ENCODE assay signal across 10 cellular contexts in genomic region chr12:67394600-67394999, GRCh38.
DNase-seq lines count a peak whose midpoint lies in the region; ATAC-seq and TF ChIP-seq lines count a peak whose summit lies in the region.
"Had no signal": no experiment of that assay in that cellular context is flagged by ENCODE, and none has a peak within 500 bp of the region (broad histone marks: within the 10 kb centered on the region; RNA-seq: fewer than 3 reads in every experiment).

No MANE protein-coding gene starts in this region.

- H3K4me3 Mint-ChIP-seq in endothelial cell (ENCODE audit: unreplicated experiment): no peak overlapping the region
- H3K4me3 Mint-ChIP-seq: neural crest cell had no signal

- H3F3A ChIP-seq in smooth muscle cell (ENCODE audit: low read depth): no peaks in the 10 kb centered on the region

- DNase-seq in GOT3 (lab: John Stamatoyannopoulos, UW): peak; percentile 76
- DNase-seq in T47D (ENCODE audit: low read depth in 1 of 2, low spot score in 1 of 2): peak; percentile 15 to 66
- peak; percentile 69 for DNase-seq in left ventricle myocardium superior
- DNase-seq in psoas muscle: peak; percentile 68 to 87
- DNase-seq in endothelial cell (ENCODE audit: low spot score): no peak
- DNase-seq in Peyer's patch: no peak
- DNase-seq in smooth muscle cell (lab: John Stamatoyannopoulos, UW; ENCODE audit: unreplicated experiment): no peak
- no peak for DNase-seq in activated CD8-positive, alpha-beta memory T cell treated with anti-CD3 and anti-CD28 coated beads, Interleukin-2, amount 50 U/mL, for 48 hours
- DNase-seq: Calu3 had no signal

- H3K27me3 ChIP-seq in psoas muscle (ENCODE audit: insufficient read depth in 3 of 3, low read length in 2 of 3) (no peaks in the 10 kb centered on the region), Peyer's patch (no peaks in the 10 kb centered on the region), smooth muscle cell (ENCODE audit: low read depth) (no peaks in the 10 kb centered on the region)

- no peaks in the 10 kb centered on the region for H3K9me3 Mint-ChIP-seq in endothelial cell (ENCODE audit: unreplicated experiment)
- H3K9me3 Mint-ChIP-seq: neural crest cell had no signal

- no peak overlapping the region for H2AFZ ChIP-seq in smooth muscle cell (ENCODE audit: low read depth)

- WGBS in psoas muscle, 3 donors: 10 to 35% (median 15%) methylated on average over 7 of the region's 7 CpGs
- 71% methylated on average over 7 of the region's 7 CpGs for WGBS in smooth muscle cell (ENCODE audit: low lambda C conversion rate)

- TF ChIP-seq POLR2A in Peyer's patch (IDR thresholded peaks at IDR 0.05): no peak

- H3K9me3 ChIP-seq in psoas muscle (no peaks in the 10 kb centered on the region), Peyer's patch (no peaks in the 10 kb centered on the region), smooth muscle cell (replicated peaks; ENCODE audit: low read depth) (no peaks in the 10 kb centered on the region)

- no peaks in the 10 kb centered on the region for H3K4me1 Mint-ChIP-seq in endothelial cell (ENCODE audit: unreplicated experiment)

- H3K27ac Mint-ChIP-seq in endothelial cell (ENCODE audit: unreplicated experiment): no peak overlapping the region

- H3K27me3 Mint-ChIP-seq in endothelial cell (ENCODE audit: unreplicated experiment): no peaks in the 10 kb centered on the region

- H3K36me3 Mint-ChIP-seq in endothelial cell (ENCODE audit: low read depth, unreplicated experiment): no peaks in the 10 kb centered on the region

- no peak overlapping the region for H3K9ac ChIP-seq in smooth muscle cell (ENCODE audit: low read depth)

- no peak overlapping the region for H3K4me2 ChIP-seq in smooth muscle cell

- H3K4me3 ChIP-seq in psoas muscle (peak overlapping the region; percentile 13), Peyer's patch (no peak overlapping the region), smooth muscle cell (no peak overlapping the region)

- intact Hi-C loops in left ventricle myocardium superior (cut with micrococcal nuclease) (no loop called here), psoas muscle (cut with DNase I) (loop anchor here in 1 of 2 donors (2.0 kb wide), 1 partner anchor 38 kb away; no protein-coding TSS in a partner anchor)

- H3K36me3 ChIP-seq in psoas muscle (ENCODE audit: insufficient read depth in 1 of 2, low read depth in 1 of 2) (no peaks in the 10 kb centered on the region), Peyer's patch (no peaks in the 10 kb centered on the region), smooth muscle cell (ENCODE audit: low read depth) (no peaks in the 10 kb centered on the region)

- H3K27ac ChIP-seq in psoas muscle (peak overlapping the region; percentile 76), Peyer's patch (no peak overlapping the region), smooth muscle cell (ENCODE audit: low read depth) (no peak overlapping the region)

- TF ChIP-seq CTCF in psoas muscle (IDR thresholded peaks at IDR 0.05) (peak; percentile 55), endothelial cell (IDR thresholded peaks at IDR 0.05; ENCODE audit: unreplicated experiment) (no peak), Peyer's patch (IDR thresholded peaks at IDR 0.05) (no peak), smooth muscle cell (IDR thresholded peaks at IDR 0.05; ENCODE audit: borderline replicate concordance, insufficient read depth, poor library complexity, severe bottlenecking) (no peak)

- no peaks in the 10 kb centered on the region for H4K20me1 ChIP-seq in smooth muscle cell (ENCODE audit: low read depth)

- H3K79me2 ChIP-seq in smooth muscle cell (ENCODE audit: low read depth): no peaks in the 10 kb centered on the region

- H3K4me1 ChIP-seq in psoas muscle (peaks cover 39% of the 10 kb centered on the region), Peyer's patch (no peaks in the 10 kb centered on the region), smooth muscle cell (ENCODE audit: low read depth) (no peaks in the 10 kb centered on the region)

- ATAC-seq in left ventricle myocardium superior (peak; percentile 95), psoas muscle (peak; percentile 93 to 97 (median 97))

- in situ Hi-C loops in T47D (cut with HindIII; ENCODE audit: low pct_unique_long_range_greater_than_20kb, low sequenced_read_pairs): no loop called here

Comparison
In these comparisons a context has a peak if more than half of its experiments do, and no peak if none do; other contexts are left out.
1. DNase-seq: peak in GOT3 (single experiment), T47D (2 of 2), left ventricle myocardium superior (single experiment) and psoas muscle (2 of 2); none in endothelial cell (single experiment), Peyer's patch (0 of 3), smooth muscle cell (single experiment) and activated CD8-positive, alpha-beta memory T cell treated with anti-CD3 and anti-CD28 coated beads, Interleukin-2, amount 50 U/mL, for 48 hours (single experiment).